In genomic region chrX:153471663-153472280, GRCh38 we compare ENCODE assay signal across 1 cellular context.
TF ChIP-seq lines count a peak whose summit lies in the region.

No MANE protein-coding gene starts in this region.

TF ChIP-seq in HepG2, 621 proteins besides CTCF, POLR2A, EP300 and RAD21:
- TF ChIP-seq MAX (IDR thresholded peaks at IDR 0.05) (peak; percentile 46), ZNF687 (CRISPR knock-in tag; IDR thresholded peaks at IDR 0.05) (peak; percentile 52), ARID4A (CRISPR knock-in tag; IDR thresholded peaks at IDR 0.05; ENCODE audit: borderline replicate concordance) (no peak), SIX4 (CRISPR knock-in tag; IDR thresholded peaks at IDR 0.05) (no peak), AHR (CRISPR knock-in tag; IDR thresholded peaks at IDR 0.05) (no peak), ZNF784 (CRISPR knock-in tag; IDR thresholded peaks at IDR 0.05; ENCODE audit: borderline replicate concordance) (no peak), ZNF263 (CRISPR knock-in tag; IDR thresholded peaks at IDR 0.05) (0 out of 2 replicates have a peak, but pooled peaks have one; percentile 31)
